ENCODE assay signal across 17 cellular contexts in the genomic region with DNA sequence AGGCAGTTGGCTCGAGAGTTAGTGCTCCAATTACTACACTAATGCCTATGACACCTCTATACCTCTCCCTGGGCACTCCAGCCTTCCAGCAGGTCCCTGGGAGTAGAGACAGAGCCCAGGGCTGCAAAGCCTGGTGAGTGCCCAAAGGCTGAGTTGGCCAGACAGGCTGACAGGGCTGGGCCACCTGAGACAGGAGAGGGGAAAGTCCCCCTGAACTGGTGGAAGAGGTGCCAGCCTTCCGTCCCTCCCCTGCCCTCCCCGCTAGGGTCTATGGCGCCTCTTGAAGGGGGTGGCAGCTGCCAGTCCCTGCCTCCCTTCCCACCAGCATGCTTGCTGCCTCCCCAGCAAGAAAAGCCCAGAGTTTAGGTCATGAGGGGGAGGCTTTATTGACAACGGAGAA. TPM values are rescaled to one million over a fixed set of nuclear protein-coding genes. Genes with fewer than 3 reads are reported as not detected.
DNase-seq lines count a peak whose midpoint lies in the region; ATAC-seq and TF ChIP-seq lines count a peak whose summit lies in the region.
"Had no signal": no experiment of that assay in that cellular context is flagged by ENCODE, and none has a peak within 500 bp of the region (broad histone marks: within the 10 kb centered on the region; RNA-seq: fewer than 3 reads in every experiment).

No MANE protein-coding gene starts in this region.

- ATAC-seq in Right ventricle myocardium inferior (no peak), psoas muscle (peak in 3 of 4 donors; percentile 5 to 13 (median 6))
- ATAC-seq: Panc1 had no signal

- H3K4me1 ChIP-seq in left ventricle myocardium inferior, result peaks cover 58% of the 10 kb centered on the region
- H3K4me1 ChIP-seq in psoas muscle, result peaks cover 60% of the 10 kb centered on the region

- H3K9me3 Mint-ChIP-seq in type B pancreatic cell, result no peaks in the 10 kb centered on the region
- H3K9me3 Mint-ChIP-seq in activated naive CD8-positive, alpha-beta T cell treated with anti-CD3 and anti-CD28 coated beads for 36 hours, result no peaks in the 10 kb centered on the region
- H3K9me3 Mint-ChIP-seq: CD4-positive, alpha-beta T cell; IgD-negative memory B cell had no signal

- DNase-seq in left ventricle myocardium inferior (no peak), Right ventricle myocardium inferior (ENCODE audit: missing footprints) (no peak), psoas muscle (peak in 1 of 2 donors; percentile 70), type B pancreatic cell (ENCODE audit: extremely low spot score, unreplicated experiment) (no peak)
- DNase-seq in activated CD8-positive, alpha-beta memory T cell treated with anti-CD3 and anti-CD28 coated beads, Interleukin-2, amount 50 U/mL, for 4 hours, result no peak
- DNase-seq in activated naive CD8-positive, alpha-beta T cell treated with anti-CD3 and anti-CD28 coated beads for 36 hours, result no peak
- no peak for DNase-seq in activated CD8-positive, alpha-beta memory T cell treated with anti-CD3 and anti-CD28 coated beads, Interleukin-2, amount 50 U/mL, for 48 hours
- DNase-seq: CD4-positive, alpha-beta T cell; HCEC 1CT; NCI-H146; NCI-H345; NCI-H69; SHP77 treated with DMSO at 0.1 percent for 48 hours had no signal

- H3K4me1 Mint-ChIP-seq in type B pancreatic cell (ENCODE audit: unreplicated experiment), result no peaks in the 10 kb centered on the region
- no peaks in the 10 kb centered on the region for H3K4me1 Mint-ChIP-seq in activated naive CD8-positive, alpha-beta T cell treated with anti-CD3 and anti-CD28 coated beads for 36 hours

- 46 to 56% (median 49%) methylated on average over 5 of the region's 5 CpGs for WGBS in psoas muscle, 3 donors

- H3K27me3 ChIP-seq in left ventricle myocardium inferior (ENCODE audit: low read depth) (peaks cover 31% of the 10 kb centered on the region), psoas muscle (ENCODE audit: insufficient read depth in 3 of 3, low read length in 2 of 3) (no peaks in the 10 kb centered on the region)

- peak overlapping the region; percentile 62 for H3K4me3 ChIP-seq in left ventricle myocardium inferior
- peak overlapping the region; percentile 78 for H3K4me3 ChIP-seq in psoas muscle

- H3K36me3 Mint-ChIP-seq in type B pancreatic cell, result no peaks in the 10 kb centered on the region
- H3K36me3 Mint-ChIP-seq in activated naive CD8-positive, alpha-beta T cell treated with anti-CD3 and anti-CD28 coated beads for 36 hours, result no peaks in the 10 kb centered on the region
- H3K36me3 Mint-ChIP-seq: IgD-negative memory B cell had no signal

- peak overlapping the region; percentile 63 for H3K4me3 Mint-ChIP-seq in type B pancreatic cell
- no peak overlapping the region for H3K4me3 Mint-ChIP-seq in activated naive CD8-positive, alpha-beta T cell treated with anti-CD3 and anti-CD28 coated beads for 36 hours
- H3K4me3 Mint-ChIP-seq: CD4-positive, alpha-beta T cell had no signal

- intact Hi-C loops in left ventricle myocardium inferior (cut with micrococcal nuclease) (no loop called here), Right ventricle myocardium inferior (cut with DNase I) (no loop called here), psoas muscle (cut with DNase I) (loop anchor here in 1 of 2 donors (5.0 kb wide), 1 partner anchor 337 kb away; no protein-coding TSS in a partner anchor)

- H3K27ac Mint-ChIP-seq in type B pancreatic cell, result peak overlapping the region; percentile 36
- H3K27ac Mint-ChIP-seq in activated naive CD8-positive, alpha-beta T cell treated with anti-CD3 and anti-CD28 coated beads for 36 hours, result no peak overlapping the region
- H3K27ac Mint-ChIP-seq: CD4-positive, alpha-beta T cell; IgD-negative memory B cell had no signal

- H3K27ac ChIP-seq in left ventricle myocardium inferior (replicated peaks), result peak overlapping the region; percentile 90
- peak overlapping the region; percentile 60 for H3K27ac ChIP-seq in cingulate gyrus (ENCODE audit: low read depth, low read length)
- H3K27ac ChIP-seq in psoas muscle, result peak overlapping the region; percentile 96

- TF ChIP-seq CTCF in left ventricle myocardium inferior (IDR thresholded peaks at IDR 0.05; ENCODE audit: borderline replicate concordance) (no peak), psoas muscle (IDR thresholded peaks at IDR 0.05) (no peak), type B pancreatic cell (conservative IDR thresholded peaks at IDR 0.05) (no peak)

- H3K36me3 ChIP-seq in left ventricle myocardium inferior (no peaks in the 10 kb centered on the region), psoas muscle (ENCODE audit: insufficient read depth in 1 of 2, low read depth in 1 of 2) (peaks cover 0 to 18% of the 10 kb centered on the region in 2 donors)

- H3K9me3 ChIP-seq in left ventricle myocardium inferior (replicated peaks) (no peaks in the 10 kb centered on the region), psoas muscle (no peaks in the 10 kb centered on the region)

- peaks cover 5% of the 10 kb centered on the region for H3K27me3 Mint-ChIP-seq in type B pancreatic cell
- H3K27me3 Mint-ChIP-seq in activated naive CD8-positive, alpha-beta T cell treated with anti-CD3 and anti-CD28 coated beads for 36 hours, result peaks cover 10% of the 10 kb centered on the region
- H3K27me3 Mint-ChIP-seq: CD4-positive, alpha-beta T cell; IgD-negative memory B cell had no signal

RNA-seq across cellular contexts. Expression of gene KCNJ11, which starts 3.0 kb away (rescaled TPM):
- total RNA-seq in left ventricle myocardium inferior (17.5 TPM), Right ventricle myocardium inferior (23.5 TPM), psoas muscle (100 to 1,000 TPM in 2 of 4 donors, 10 to 100 TPM in 2; 88.4 to 173 (median 126) TPM), type B pancreatic cell (ENCODE audit: low replicate concordance) (18.6 and 25.4 TPM in 2 replicates)
- polyA plus RNA-seq in psoas muscle, result 10 to 100 TPM; 66.5 to 87.5 (median 86.8) TPM
- under 1 TPM; 0.56 to 0.74 TPM for total RNA-seq in activated naive CD8-positive, alpha-beta T cell treated with anti-CD3 and anti-CD28 coated beads for 36 hours
- total RNA-seq: Daoy had no signal

RNA-seq across cellular contexts. Expression of gene NCR3LG1, which starts 33.9 kb away (rescaled TPM):
- total RNA-seq in left ventricle myocardium inferior (0.80 TPM), Right ventricle myocardium inferior (0.73 TPM), psoas muscle (under 1 TPM; 0.09 to 0.71 (median 0.17) TPM), type B pancreatic cell (ENCODE audit: low replicate concordance) (6.0 and 12.3 TPM in 2 replicates)
- under 1 TPM; 0.01 to 0.18 (median 0.14) TPM for polyA plus RNA-seq in psoas muscle
- 1 to 10 TPM; 5.0 TPM for total RNA-seq in activated naive CD8-positive, alpha-beta T cell treated with anti-CD3 and anti-CD28 coated beads for 36 hours
- polyA plus RNA-seq: IgD-negative memory B cell had no signal

Comparison
In these comparisons a context has a peak if more than half of its experiments do, and no peak if none do; other contexts are left out.
1. RNA of gene KCNJ11, which starts 3.0 kb away (total RNA-seq): 88.4 to 173 TPM in psoas muscle, 23.5 TPM in Right ventricle myocardium inferior (single experiment), 18.6 to 25.4 TPM in type B pancreatic cell and 17.5 TPM in left ventricle myocardium inferior (single experiment); 0.56 to 0.74 TPM in activated naive CD8-positive, alpha-beta T cell treated with anti-CD3 and anti-CD28 coated beads for 36 hours; every median in the first group is over 10 times any median in the second.
2. Peak in every context shown above with its lines, with median percentiles within 50 percentile points of each other: H3K27ac ChIP-seq.